In genomic region chr14:94373708-94374107, GRCh38 we compare ENCODE assay signal across 16 cellular contexts. TPM values are rescaled to one million over a fixed set of nuclear protein-coding genes. Genes with fewer than 3 reads are reported as not detected.
DNase-seq lines count a peak whose midpoint lies in the region; ATAC-seq, FAIRE-seq and TF ChIP-seq lines count a peak whose summit lies in the region.
"Had no signal": no experiment of that assay in that cellular context is flagged by ENCODE, and none has a peak within 500 bp of the region (broad histone marks: within the 10 kb centered on the region; RNA-seq: fewer than 3 reads in every experiment).

No MANE protein-coding gene starts in this region.

- no peak for FAIRE-seq in A549 (lab: Jason Lieb, UNC)

- DNase-seq in A549 (ENCODE audit: low read depth in 1 of 2, low spot score in 1 of 2) (peak; percentile 31 to 34), HS-27A (ENCODE audit: low read depth) (peak; percentile 62), brain microvascular endothelial cell (peak; percentile 94), kidney tubule cell (ENCODE audit: low spot score) (peak; percentile 95), NCI-H2107 treated with DMSO at 0.1 percent for 48 hours (lab: John Stamatoyannopoulos, UW; ENCODE audit: unreplicated experiment) (no peak), upper lobe of right lung (no peak), iPS-NIHi11 (ENCODE audit: low spot score) (no peak)
- DNase-seq: activated CD8-positive, alpha-beta memory T cell treated with anti-CD3 and anti-CD28 coated beads, Interleukin-2, amount 50 U/mL, for 4 hours; hypothalamus; Karpas-422; naive thymus-derived CD4-positive, alpha-beta T cell; NCI-H526 treated with DMSO at 0.1 percent for 48 hours; testis had no signal

- 33% methylated on average over 8 of the region's 8 CpGs for WGBS in A549 (ENCODE audit: missing lambda C conversion rate)

- CTCF ChIA-PET in A549 (lab: Yijun Ruan, JAX) = interaction anchor here (0.9 to 1.6 kb wide), 3 partner anchors 9 to 112 kb away, joined by 3 read pairs; no protein-coding TSS in a partner anchor

- no peak for TF ChIP-seq POLR2A in A549 (IDR thresholded peaks at IDR 0.05; ENCODE audit: low read length)

- H3K27ac ChIP-seq in A549 (no peak overlapping the region), brain microvascular endothelial cell (peak overlapping the region; percentile 33), upper lobe of right lung (no peak overlapping the region)
- H3K27ac ChIP-seq: BLaER1, testis had no signal

- TF ChIP-seq CTCF in A549 (IDR thresholded peaks at IDR 0.05) (no peak), brain microvascular endothelial cell (IDR thresholded peaks at IDR 0.05; ENCODE audit: low read depth, low read length, missing control alignments) (no peak), upper lobe of right lung (IDR thresholded peaks at IDR 0.05) (no peak)

- peak; percentile 65 to 82 for ATAC-seq in A549
- ATAC-seq in HG02610 (IDR thresholded peaks at IDR 0.05; ENCODE audit: unreplicated experiment) = no peak
- no peak for ATAC-seq in upper lobe of right lung
- ATAC-seq: naive thymus-derived CD4-positive, alpha-beta T cell had no signal

- peaks cover 4% of the 10 kb centered on the region; the same call in 2 of the 3 replicates for H3K4me1 ChIP-seq in A549
- H3K4me1 ChIP-seq in upper lobe of right lung = no peaks in the 10 kb centered on the region
- H3K4me1 ChIP-seq: testis had no signal

- intact Hi-C loops in upper lobe of right lung (cut with DNase I) = no loop called here

- H3K4me3 ChIP-seq in A549 (no peak overlapping the region), brain microvascular endothelial cell (ENCODE audit: low read depth, low read length) (no peak overlapping the region), upper lobe of right lung (no peak overlapping the region)
- H3K4me3 ChIP-seq: BLaER1, testis had no signal

- H3K9me3 ChIP-seq in A549 (no peaks in the 10 kb centered on the region), upper lobe of right lung (no peaks in the 10 kb centered on the region)
- H3K9me3 ChIP-seq: BLaER1, testis had no signal

- in situ Hi-C loops in brain microvascular endothelial cell (cut with HindIII; ENCODE audit: low pct_ligation_motif_present, low sequenced_read_pairs) = no loop called here

- no peaks in the 10 kb centered on the region for H3K36me3 ChIP-seq in brain microvascular endothelial cell (replicated peaks)
- no peaks in the 10 kb centered on the region for H3K36me3 ChIP-seq in upper lobe of right lung
- H3K36me3 ChIP-seq: BLaER1 had no signal

- TF ChIP-seq RAD21 in A549 (conservative IDR thresholded peaks at IDR 0.05 in 1 of 2, IDR thresholded peaks at IDR 0.05 in 1 of 2) = no peak

- peak overlapping the region; percentile 13; the same call in 1 of the 3 replicates for H3K4me2 ChIP-seq in A549
- H3K4me2 ChIP-seq: BLaER1 had no signal

- no peak for TF ChIP-seq EP300 in A549 (IDR thresholded peaks at IDR 0.05)

- H3K27me3 ChIP-seq in brain microvascular endothelial cell (replicated peaks) (no peaks in the 10 kb centered on the region), upper lobe of right lung (no peaks in the 10 kb centered on the region)
- H3K27me3 ChIP-seq: BLaER1, testis had no signal

- POLR2A ChIA-PET in A549 (lab: Yijun Ruan, JAX) = no interaction called here

TF ChIP-seq in A549, 52 proteins besides CTCF, POLR2A, EP300 and RAD21:
- no peak for TF ChIP-seq FOSL2 (IDR thresholded peaks at IDR 0.05)
- no peak for TF ChIP-seq FOSL2 (CRISPR knock-in tag; IDR thresholded peaks at IDR 0.05)
- TF ChIP-seq NFE2L2 (conservative IDR thresholded peaks at IDR 0.05; ENCODE audit: low read length) = no peak
- TF ChIP-seq ZNF302 (CRISPR knock-in tag; IDR thresholded peaks at IDR 0.05) = no peak
- no peak for TF ChIP-seq EHMT2 (IDR thresholded peaks at IDR 0.05; ENCODE audit: low read depth)
- no peak for TF ChIP-seq HOXB13 (CRISPR knock-in tag; IDR thresholded peaks at IDR 0.05; ENCODE audit: low read depth)
- TF ChIP-seq JUN (IDR thresholded peaks at IDR 0.05) = no peak
- no peak for TF ChIP-seq CBX2 (IDR thresholded peaks at IDR 0.05; ENCODE audit: borderline replicate concordance, low read depth)
- TF ChIP-seq ATOH8 (CRISPR knock-in tag; IDR thresholded peaks at IDR 0.05; ENCODE audit: low read depth) = no peak
- no peak for TF ChIP-seq ZC3H11A (IDR thresholded peaks at IDR 0.05)
- no peak for TF ChIP-seq FOSB (CRISPR knock-in tag; IDR thresholded peaks at IDR 0.05)
- no peak for TF ChIP-seq RNF2 (IDR thresholded peaks at IDR 0.05; ENCODE audit: borderline replicate concordance, low read depth)
- TF ChIP-seq HMGXB4 (CRISPR knock-in tag; IDR thresholded peaks at IDR 0.05; ENCODE audit: borderline replicate concordance) = no peak
- no peak for TF ChIP-seq RFX5 (IDR thresholded peaks at IDR 0.05)
- TF ChIP-seq HES2 (IDR thresholded peaks at IDR 0.05) = no peak
- no peak for TF ChIP-seq HOXB5 (CRISPR knock-in tag; IDR thresholded peaks at IDR 0.05)
- TF ChIP-seq PHF8 (IDR thresholded peaks at IDR 0.05; ENCODE audit: borderline replicate concordance, low read depth) = no peak

RNA-seq across cellular contexts. Expression of gene SERPINA2, which starts 7.2 kb away (rescaled TPM):
- not detected in 2 replicates for polyA plus RNA-seq in A549 (2011; rRNA removed)
- polyA plus RNA-seq in A549 (2012; cell fraction: cytosol; rRNA removed) = not detected in 2 replicates
- polyA plus RNA-seq in A549 (2012; cell fraction: nucleus; rRNA removed) = not detected in 2 replicates
- polyA plus RNA-seq in A549 (2017; fragmentation: RNase III; extraction: RNeasy Plus Mini Kit Qiagen cat#74134 plus additional on column Dnase treatment) = not detected in 3 replicates
- not detected in 2 replicates for polyA minus RNA-seq in A549 (2011; rRNA and poly(A)+ RNA removed)
- total RNA-seq in upper lobe of right lung = not detected
- total RNA-seq: naive thymus-derived CD4-positive, alpha-beta T cell; T-helper 1 cell treated with Interleukin-12 subunit alpha and Interleukin-12 subunit beta and Interleukin-4 antibody, amounts not matched to agents 30 ng/mL and 1 ng/mL, for 36 hours; testis had no signal
- polyA plus RNA-seq: naive thymus-derived CD4-positive, alpha-beta T cell had no signal

RNA-seq across cellular contexts. Expression of gene SERPINA1, which starts 14.7 kb away (rescaled TPM):
- polyA plus RNA-seq in A549 (2011; rRNA removed) = 2.2 and 4.1 TPM in 2 replicates
- polyA plus RNA-seq in A549 (2012; cell fraction: cytosol; rRNA removed) = 0.12 and 0.19 TPM in 2 replicates
- polyA plus RNA-seq in A549 (2012; cell fraction: nucleus; rRNA removed) = 0.13 and 0.48 TPM in 2 replicates
- 0.24 to 0.34 TPM (median 0.26 TPM) in 3 replicates for polyA plus RNA-seq in A549 (2017; fragmentation: RNase III; extraction: RNeasy Plus Mini Kit Qiagen cat#74134 plus additional on column Dnase treatment)
- polyA minus RNA-seq in A549 (2011; rRNA and poly(A)+ RNA removed) = 0.58 and 2.4 TPM in 2 replicates
- total RNA-seq in upper lobe of right lung = 1,017 TPM

RNA-seq across cellular contexts. Expression of gene SERPINA6, which starts 50.6 kb away (rescaled TPM):
- polyA plus RNA-seq in A549 (2011; rRNA removed) = 1.8 and 3.3 TPM in 2 replicates
- polyA plus RNA-seq in A549 (2012; cell fraction: cytosol; rRNA removed) = 0.44 and 0.53 TPM in 2 replicates
- polyA plus RNA-seq in A549 (2012; cell fraction: nucleus; rRNA removed) = 0.62 and 0.68 TPM in 2 replicates
- 0.38 to 0.43 TPM (median 0.43 TPM) in 3 replicates for polyA plus RNA-seq in A549 (2017; fragmentation: RNase III; extraction: RNeasy Plus Mini Kit Qiagen cat#74134 plus additional on column Dnase treatment)
- 1.9 and 3.3 TPM in 2 replicates for polyA minus RNA-seq in A549 (2011; rRNA and poly(A)+ RNA removed)
- not detected for total RNA-seq in upper lobe of right lung
- total RNA-seq: naive thymus-derived CD4-positive, alpha-beta T cell; T-helper 1 cell treated with Interleukin-12 subunit alpha and Interleukin-12 subunit beta and Interleukin-4 antibody, amounts not matched to agents 30 ng/mL and 1 ng/mL, for 36 hours; testis had no signal
- polyA plus RNA-seq: naive thymus-derived CD4-positive, alpha-beta T cell had no signal

Comparison
In these comparisons a context has a peak if more than half of its experiments do, and no peak if none do; other contexts are left out.
1. ATAC-seq: peak in A549 (2 of 2); none in HG02610 (single experiment) and upper lobe of right lung (single experiment).
2. DNase-seq: peak in A549 (2 of 2), HS-27A (single experiment), brain microvascular endothelial cell (single experiment) and kidney tubule cell (single experiment); none in NCI-H2107 treated with DMSO at 0.1 percent for 48 hours (single experiment), upper lobe of right lung (single experiment) and iPS-NIHi11 (single experiment).